Comparison of ENCODE assay signal across 8 cellular contexts in the genomic region with DNA sequence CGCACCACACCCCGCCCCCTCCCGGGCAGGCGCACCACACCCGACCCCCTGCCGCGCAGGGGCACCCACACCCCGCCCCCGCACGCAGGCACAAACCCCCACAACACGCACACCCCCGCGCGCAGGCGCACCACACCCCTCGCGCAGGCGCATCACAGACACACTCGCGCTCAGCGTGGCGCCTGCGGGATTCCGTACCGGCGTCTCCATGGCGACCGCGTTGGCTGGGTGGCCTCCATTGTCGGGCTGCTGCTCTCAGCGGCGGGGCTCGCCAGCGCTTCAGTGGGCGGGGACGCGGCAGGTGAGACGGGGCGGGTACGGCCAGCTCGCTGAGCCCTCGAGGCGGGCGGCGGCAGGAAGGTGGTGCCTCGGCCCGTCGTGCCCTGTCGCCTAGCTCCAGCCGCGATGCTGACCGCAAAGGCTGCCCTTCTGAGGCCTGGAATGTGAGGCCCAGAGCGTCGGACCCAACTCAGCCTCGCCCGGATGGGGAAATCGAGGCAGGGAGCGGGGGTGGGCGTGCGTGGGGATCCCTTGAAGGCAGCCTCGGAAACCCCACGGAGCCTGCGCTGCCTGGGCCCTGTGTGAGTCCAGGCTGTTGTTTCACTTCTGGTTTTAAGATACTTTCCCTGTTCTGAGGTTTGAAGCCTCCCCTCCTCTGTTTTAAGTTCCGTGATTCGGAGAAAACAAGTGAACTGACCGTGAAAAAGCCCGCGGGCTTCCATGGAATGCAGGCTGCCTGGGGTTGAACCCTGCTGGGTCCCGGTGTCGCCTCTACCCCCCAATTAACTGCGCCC. TPM values are rescaled to one million over a fixed set of nuclear protein-coding genes. Genes with fewer than 3 reads are reported as not detected.
A peak's percentile ranks its signal among the peaks of the same experiment; 100 is the strongest.
DNase-seq lines count a peak whose midpoint lies in the region; ATAC-seq and TF ChIP-seq lines count a peak whose summit lies in the region.

A gene (plus strand): TSS at position 238 of the 794 bp plus-strand sequence. CDS start 1,332 bp downstream, outside the sequence.

- TF ChIP-seq POLR2A in breast epithelium (IDR thresholded peaks at IDR 0.05): no peak

- POLR2A ChIA-PET in AG04449 (lab: Yijun Ruan, JAX): no interaction called here

- DNase-seq in AG04449 (ENCODE audit: low read depth, low spot score): peak; percentile 73
- peak; percentile 91 for DNase-seq in NCI-H2171 treated with DMSO at 0.1 percent for 48 hours (lab: John Stamatoyannopoulos, UW)
- DNase-seq in breast epithelium (ENCODE audit: low spot score in 2 of 2): peak; percentile 96 to 99

- no peaks in the 10 kb centered on the region for H3K9me3 ChIP-seq in breast epithelium
- H3K9me3 ChIP-seq in iPS-20b (ENCODE audit: insufficient read depth, low read depth, low read length): no peaks in the 10 kb centered on the region
- H3K9me3 ChIP-seq in skeletal muscle tissue (ENCODE audit: control insufficient read depth in 3 of 3, low read length in 3 of 3): no peaks in the 10 kb centered on the region

- H3K27ac ChIP-seq in VCaP: peak within 1 kb of the TSS; percentile 75
- H3K27ac ChIP-seq in breast epithelium: peak within 1 kb of the TSS; percentile 79 to 88
- no peak within 1 kb of the TSS for H3K27ac ChIP-seq in iPS-20b (ENCODE audit: low read length)
- H3K27ac ChIP-seq in skeletal muscle tissue (ENCODE audit: low read depth, low read length): peak within 1 kb of the TSS; percentile 68

- H3K4me1 ChIP-seq in breast epithelium (peaks cover 0 to 6% of the 10 kb centered on the region in 2 donors), iPS-20b (ENCODE audit: insufficient read depth, low read length) (peaks cover 15% of the 10 kb centered on the region), skeletal muscle tissue (ENCODE audit: control insufficient read depth in 3 of 3, insufficient read depth in 3 of 3, low read length in 3 of 3) (peaks cover 21 to 41% (median 22%) of the 10 kb centered on the region in 3 donors)

- peak; percentile 74 for ATAC-seq in GM18907 (IDR thresholded peaks at IDR 0.05; ENCODE audit: unreplicated experiment)
- peak; percentile 70 for ATAC-seq in HG03135 (IDR thresholded peaks at IDR 0.05; ENCODE audit: unreplicated experiment)

- peak within 1 kb of the TSS; percentile 91 for H3K4me3 ChIP-seq in AG04449 (ENCODE audit: low read depth, low read length)
- H3K4me3 ChIP-seq in breast epithelium: peak within 1 kb of the TSS; percentile 74 to 91 (median 87)
- peak within 1 kb of the TSS; percentile 98 for H3K4me3 ChIP-seq in iPS-20b (ENCODE audit: low read length)
- peak within 1 kb of the TSS; percentile 95 to 96 (median 95) for H3K4me3 ChIP-seq in skeletal muscle tissue (ENCODE audit: low read length in 3 of 3)

- H3K36me3 ChIP-seq in breast epithelium (no peaks in the 10 kb centered on the region), iPS-20b (ENCODE audit: insufficient read depth, low read depth, low read length) (peaks cover 5% of the 10 kb centered on the region; the same call in 1 of the 2 replicates), skeletal muscle tissue (ENCODE audit: control insufficient read depth in 3 of 3, insufficient read depth in 3 of 3, low read length in 3 of 3) (peaks cover 0 to 5% (median 2%) of the 10 kb centered on the region in 3 donors)

- TF ChIP-seq CTCF in AG04449 (IDR thresholded peaks at IDR 0.05; ENCODE audit: insufficient read depth, low read length, missing control alignments) (no peak), VCaP (conservative IDR thresholded peaks at IDR 0.05) (no peak), breast epithelium (IDR thresholded peaks at IDR 0.05) (no peak)

- H3K9ac ChIP-seq in iPS-20b (ENCODE audit: low read depth, low read length) (peak within 1 kb of the TSS; percentile 94), skeletal muscle tissue (ENCODE audit: low read depth in 1 of 3, low read length in 3 of 3) (peak within 1 kb of the TSS; percentile 81 to 93 (median 92))

- no peaks in the 10 kb centered on the region for H3K27me3 ChIP-seq in breast epithelium
- peaks cover 10% of the 10 kb centered on the region; the same call in 1 of the 2 replicates for H3K27me3 ChIP-seq in iPS-20b (ENCODE audit: insufficient read depth, low read length)
- H3K27me3 ChIP-seq in skeletal muscle tissue (ENCODE audit: control insufficient read depth in 3 of 3, insufficient read depth in 3 of 3, low read length in 3 of 3): no peaks in the 10 kb centered on the region

- CTCF ChIA-PET in AG04449 (lab: Yijun Ruan, JAX): no interaction called here

- intact Hi-C loops in breast epithelium (cut with DNase I; ENCODE audit: low total_unique reads): loop anchor here (1.0 kb wide), 1 partner anchor 24 kb away; no protein-coding TSS in a partner anchor

RNA-seq across cellular contexts. Expression of the gene that starts here (rescaled TPM):
- total RNA-seq in breast epithelium (10 to 100 TPM in 1 of 3 donors, 1 to 10 TPM in 2; 6.2 to 19.3 (median 8.2) TPM), skeletal muscle tissue (2.6 TPM)
